In genomic region chr6:152981989-152982767, GRCh38 we compare ENCODE assay signal across 8 cellular contexts. TPM values are rescaled to one million over a fixed set of nuclear protein-coding genes. Genes with fewer than 3 reads are reported as not detected.
A peak's percentile ranks its signal among the peaks of the same experiment; 100 is the strongest.
DNase-seq lines count a peak whose midpoint lies in the region; ATAC-seq and TF ChIP-seq lines count a peak whose summit lies in the region.

No MANE protein-coding gene starts in this region.

- H3K36me3 ChIP-seq in KOPT-K1 (ENCODE audit: insufficient read depth, low read length) (peaks cover 62% of the 10 kb centered on the region), ascending aorta (no peaks in the 10 kb centered on the region), suprapubic skin (no peaks in the 10 kb centered on the region)

- TF ChIP-seq POLR2A in suprapubic skin (IDR thresholded peaks at IDR 0.05), result no peak

- WGBS in suprapubic skin, result 5% methylated on average over 30 of the region's 55 CpGs

- intact Hi-C loops in ascending aorta (cut with DNase I) (loop anchor here (2.0 to 10.0 kb wide), 3 partner anchors 21 to 597 kb away; partner anchors contain the start of gene MTRF1L), left colon (cut with DNase I, micrococcal nuclease) (no loop called here)

- H3K4me3 ChIP-seq in ascending aorta (peak overlapping the region; percentile 63 to 93), suprapubic skin (peak overlapping the region; percentile 83)

- H3K27ac ChIP-seq in 22Rv1, result peak overlapping the region; percentile 97
- peak overlapping the region; percentile 96 for H3K27ac ChIP-seq in KOPT-K1 (ENCODE audit: low read depth, low read length, poor library complexity, severe bottlenecking)
- H3K27ac ChIP-seq in ascending aorta, result no peak overlapping the region
- H3K27ac ChIP-seq in suprapubic skin, result no peak overlapping the region

- TF ChIP-seq CTCF in 22Rv1 (IDR thresholded peaks at IDR 0.05) (no peak), ascending aorta (IDR thresholded peaks at IDR 0.05) (no peak), suprapubic skin (IDR thresholded peaks at IDR 0.05) (no peak)

- no peak for TF ChIP-seq EP300 in suprapubic skin (IDR thresholded peaks at IDR 0.05)

- H3K27me3 ChIP-seq in ascending aorta (no peaks in the 10 kb centered on the region), suprapubic skin (no peaks in the 10 kb centered on the region)

- peak; percentile 1 for ATAC-seq in GM18502 (IDR thresholded peaks at IDR 0.05; ENCODE audit: poor library complexity, unreplicated experiment)
- ATAC-seq in left colon, result no peak
- ATAC-seq in HG03520 (IDR thresholded peaks at IDR 0.05; ENCODE audit: unreplicated experiment), result no peak
- ATAC-seq in GM21360 (IDR thresholded peaks at IDR 0.05; ENCODE audit: unreplicated experiment), result no peak

- no peaks in the 10 kb centered on the region for H3K9me3 ChIP-seq in KOPT-K1 (ENCODE audit: insufficient read depth, low read length, poor library complexity, severe bottlenecking)
- H3K9me3 ChIP-seq in ascending aorta, result no peaks in the 10 kb centered on the region
- no peaks in the 10 kb centered on the region for H3K9me3 ChIP-seq in suprapubic skin

- peaks cover 12 to 13% of the 10 kb centered on the region in 2 donors for H3K4me1 ChIP-seq in ascending aorta
- H3K4me1 ChIP-seq in suprapubic skin, result peaks cover 33% of the 10 kb centered on the region

- DNase-seq in ascending aorta (ENCODE audit: low spot score in 2 of 2), result no peak
- DNase-seq in left colon, result peak; percentile 25 to 35
- DNase-seq in suprapubic skin (ENCODE audit: low spot score in 2 of 2), result peak in 1 of 2 donors; percentile 72

RNA-seq across cellular contexts. Expression of gene FBXO5, which starts 0.7 kb away (rescaled TPM):
- not detected for total RNA-seq in ascending aorta
- total RNA-seq in left colon, result 1 to 10 TPM; 3.7 to 4.5 TPM
- total RNA-seq in suprapubic skin, result 1 to 10 TPM; 2.4 to 3.5 (median 3.3) TPM

RNA-seq across cellular contexts. Expression of gene MTRF1L, which starts 20.3 kb away (rescaled TPM):
- 105 TPM for total RNA-seq in ascending aorta
- 10 to 100 TPM; 18.5 to 25.2 TPM for total RNA-seq in left colon
- 10 to 100 TPM; 10.7 to 16.5 (median 12.3) TPM for total RNA-seq in suprapubic skin

Comparison
In these comparisons a context has a peak if more than half of its experiments do, and no peak if none do; other contexts are left out.
1. H3K27ac ChIP-seq: peak in 22Rv1 (single experiment) and KOPT-K1 (single experiment); none in ascending aorta (0 of 2) and suprapubic skin (single experiment).
2. DNase-seq: peak in left colon (2 of 2); none in ascending aorta (0 of 2).